In the genomic region with DNA sequence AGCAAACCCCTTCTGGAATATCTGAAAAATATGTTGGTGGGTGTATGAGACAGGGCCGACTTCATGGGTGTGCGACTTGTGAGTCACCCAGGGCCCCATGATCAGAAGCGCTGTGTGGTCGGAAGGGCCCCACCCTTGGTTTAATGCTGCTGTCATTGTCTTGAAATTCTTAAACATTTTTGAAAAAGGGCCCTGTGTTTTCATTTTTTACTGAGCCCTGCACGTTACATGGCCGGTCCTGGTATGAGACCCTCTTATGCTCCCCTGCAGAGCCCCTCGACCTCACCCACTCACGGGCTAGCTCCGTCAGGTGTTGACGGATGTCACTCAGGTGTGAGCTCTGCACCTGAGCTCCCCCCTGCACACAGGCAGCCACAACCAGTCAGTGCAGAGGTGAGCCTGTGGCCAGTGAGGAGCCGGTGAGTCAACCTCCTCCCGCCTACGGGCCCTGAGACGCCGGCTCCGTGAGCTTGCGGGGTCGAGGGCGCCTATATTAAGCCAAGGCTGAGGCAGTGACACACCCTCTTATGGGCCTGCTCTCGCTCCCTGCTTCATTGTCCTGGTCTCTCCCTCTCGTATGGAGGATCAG, we compare ENCODE assay signal across 8 cellular contexts. TPM values are rescaled to one million over a fixed set of nuclear protein-coding genes. Genes with fewer than 3 reads are reported as not detected.
DNase-seq lines count a peak whose midpoint lies in the region; ATAC-seq and TF ChIP-seq lines count a peak whose summit lies in the region.

No MANE protein-coding gene starts in this region.

- intact Hi-C loops in Panc1 (cut with micrococcal nuclease; ENCODE audit: unreplicated experiment) = no loop called here

- H3K4me3 ChIP-seq in AG04450 (ENCODE audit: low read depth, low read length) = no peak overlapping the region
- H3K4me3 ChIP-seq in Panc1 (ENCODE audit: low read depth in 2 of 2, low read length in 2 of 2) = no peak overlapping the region

- peak; percentile 79 for ATAC-seq in Panc1
- peak; percentile 58 for ATAC-seq in memory B cell (ENCODE audit: low read depth)
- ATAC-seq in stimulated activated naive CD8-positive, alpha-beta T cell treated with anti-CD3 and anti-CD28 coated beads, Interleukin-15, Interleukin-2, amounts not matched to agents 100 U/mL and 50 U/mL, for 24 hours = peak; percentile 95
- ATAC-seq in HG02798 (IDR thresholded peaks at IDR 0.05; ENCODE audit: poor library complexity, unreplicated experiment) = no peak
- ATAC-seq in GM21576 (IDR thresholded peaks at IDR 0.05; ENCODE audit: unreplicated experiment) = no peak

- H3K9me3 ChIP-seq in AG04450 (ENCODE audit: control insufficient read depth, insufficient read depth, low read length) = no peaks in the 10 kb centered on the region
- no peaks in the 10 kb centered on the region for H3K9me3 ChIP-seq in Panc1 (ENCODE audit: control insufficient read depth, insufficient read depth, low read depth, low read length)

- no peaks in the 10 kb centered on the region for H3K36me3 Mint-ChIP-seq in memory B cell

- no peaks in the 10 kb centered on the region for H3K9me3 Mint-ChIP-seq in memory B cell

- no TSS peak for BruUV-seq in Panc1 (replicated peaks; lab: Mats Ljungman, UMichigan)

- H3K4me1 ChIP-seq in Panc1 (ENCODE audit: control insufficient read depth, insufficient read depth, low read length) = peaks cover 17% of the 10 kb centered on the region

- no peak for DNase-seq in AG04450 (ENCODE audit: low read depth, low spot score)
- no peak for DNase-seq in Panc1 (ENCODE audit: low read depth, low spot score)
- peak; percentile 78 for DNase-seq in activated gamma-delta T cell treated with Interleukin-2 at 50 U/mL for 16 hours
- no peak for DNase-seq in memory B cell (ENCODE audit: low spot score in 2 of 2)
- DNase-seq in stimulated activated naive CD8-positive, alpha-beta T cell treated with anti-CD3 and anti-CD28 coated beads, Interleukin-15, Interleukin-2, amounts not matched to agents 100 U/mL and 50 U/mL, for 24 hours = peak; percentile 82
- no peak for DNase-seq in NCI-H1048 (lab: John Stamatoyannopoulos, UW)

- no peak for TF ChIP-seq CTCF in AG04450 (IDR thresholded peaks at IDR 0.05; ENCODE audit: low read depth, low read length)
- no peak for TF ChIP-seq CTCF in Panc1 (IDR thresholded peaks at IDR 0.05)

- in situ Hi-C loops in Panc1 (cut with HindIII; ENCODE audit: low pct_unique_long_range_greater_than_20kb, low sequenced_read_pairs) = no loop called here

- H3K27me3 ChIP-seq in AG04450 (ENCODE audit: control insufficient read depth, insufficient read depth, low read length) (no peaks in the 10 kb centered on the region), Panc1 (ENCODE audit: control insufficient read depth, insufficient read depth, low read length) (no peaks in the 10 kb centered on the region)

- CTCF ChIA-PET in AG04450 (lab: Charles Lee) = interaction anchor here (1.0 kb wide), 1 partner anchor 134 kb away, joined by 3 read pairs; no protein-coding TSS in a partner anchor
- CTCF ChIA-PET in Panc1 (lab: Charles Lee) = no interaction called here

- H3K27ac Mint-ChIP-seq in memory B cell = peak overlapping the region; percentile 69

- H3K27me3 Mint-ChIP-seq in memory B cell = peaks cover 8% of the 10 kb centered on the region

- POLR2A ChIA-PET in AG04450 (lab: Yijun Ruan, JAX) = interaction anchor here (3.2 kb wide), 1 partner anchor 27 kb away, joined by 22 read pairs; a partner anchor contains a TSS
- POLR2A ChIA-PET in Panc1 (lab: Charles Lee) = no interaction called here

- H3K36me3 ChIP-seq in Panc1 (ENCODE audit: control insufficient read depth, insufficient read depth, low read length) = no peaks in the 10 kb centered on the region

- H3K4me3 Mint-ChIP-seq in memory B cell = no peak overlapping the region

- H3K27ac ChIP-seq in AG04450 (ENCODE audit: low read depth, low read length) (peak overlapping the region; percentile 52), Panc1 (ENCODE audit: low read length) (peak overlapping the region; percentile 25; the same call in 1 of the 2 replicates)

- peaks cover 16% of the 10 kb centered on the region for H3K4me1 Mint-ChIP-seq in memory B cell

RNA-seq across cellular contexts. Expression of a gene that starts 27.7 kb away (rescaled TPM):
- polyA plus RNA-seq in AG04450 (2011; rRNA removed) = 18.5 and 24.8 TPM in 2 replicates
- polyA minus RNA-seq in AG04450 (2011; rRNA and poly(A)+ RNA removed) = 18.6 and 29.1 TPM in 2 replicates
- 56.2 TPM for total RNA-seq in Panc1 (2021; ENCODE audit: unreplicated experiment)
- polyA plus RNA-seq in Panc1 (2012; ENCODE audit: insufficient read length) = 43.3 TPM

RNA-seq across cellular contexts. Expression of a gene that starts 46.9 kb away (rescaled TPM):
- polyA plus RNA-seq in AG04450 (2011; rRNA removed) = 49.5 and 54.3 TPM in 2 replicates
- 45.7 and 54.0 TPM in 2 replicates for polyA minus RNA-seq in AG04450 (2011; rRNA and poly(A)+ RNA removed)
- total RNA-seq in Panc1 (2021; ENCODE audit: unreplicated experiment) = 159 TPM
- polyA plus RNA-seq in Panc1 (2012; ENCODE audit: insufficient read length) = 166 TPM

Comparison
In these comparisons a context has a peak if more than half of its experiments do, and no peak if none do; other contexts are left out.
1. DNase-seq: peak in activated gamma-delta T cell treated with Interleukin-2 at 50 U/mL for 16 hours (single experiment) and stimulated activated naive CD8-positive, alpha-beta T cell treated with anti-CD3 and anti-CD28 coated beads, Interleukin-15, Interleukin-2, amounts not matched to agents 100 U/mL and 50 U/mL, for 24 hours (single experiment); none in AG04450 (single experiment), Panc1 (single experiment), memory B cell (0 of 2) and NCI-H1048 (single experiment).
2. ATAC-seq: peak in Panc1 (single experiment), memory B cell (single experiment) and stimulated activated naive CD8-positive, alpha-beta T cell treated with anti-CD3 and anti-CD28 coated beads, Interleukin-15, Interleukin-2, amounts not matched to agents 100 U/mL and 50 U/mL, for 24 hours (single experiment); none in HG02798 (single experiment) and GM21576 (single experiment).